In the genomic region with DNA sequence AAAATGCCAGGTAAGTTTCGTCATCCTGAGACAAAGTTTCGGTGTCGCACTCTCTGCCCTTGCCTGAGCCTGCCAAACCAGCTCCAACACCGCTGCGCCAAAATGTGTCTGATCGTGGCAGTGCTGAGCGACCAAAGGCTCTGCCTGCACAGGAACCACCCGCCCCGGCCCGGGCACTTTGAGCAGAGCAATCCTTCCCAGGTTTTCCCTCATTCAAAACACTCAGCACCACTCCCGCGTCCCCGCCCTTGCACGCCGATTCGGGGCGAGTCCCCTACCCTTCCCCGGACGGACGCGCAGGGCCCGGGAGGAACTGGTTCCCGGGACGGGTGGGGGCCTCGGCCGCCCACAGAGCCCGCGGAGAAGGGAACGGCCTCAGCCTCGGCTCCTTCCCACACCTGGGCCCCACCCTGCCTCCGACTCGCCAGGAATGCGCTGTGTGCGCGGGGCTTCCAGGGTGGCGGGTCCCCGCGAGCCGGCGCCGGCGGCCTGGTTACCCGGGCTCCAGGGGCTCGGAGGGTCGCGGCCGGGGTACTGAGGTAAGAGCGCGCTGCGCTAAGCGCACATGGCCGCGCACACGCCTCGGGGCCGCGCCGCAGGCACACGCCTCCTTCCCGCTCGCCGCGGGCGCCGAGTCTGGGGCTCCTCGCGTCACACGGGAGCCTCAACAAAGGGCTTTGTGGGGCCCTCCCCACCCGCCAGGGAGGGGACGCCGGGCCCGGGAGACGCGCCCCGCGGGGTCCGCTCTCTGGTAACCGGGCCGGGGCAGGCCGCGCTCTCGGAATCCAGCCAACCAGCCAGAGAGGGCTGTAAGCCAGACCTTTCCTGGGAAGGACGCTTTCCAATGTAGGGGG, we compare ENCODE assay signal across 8 cellular contexts. TPM values are rescaled to one million over a fixed set of nuclear protein-coding genes. Genes with fewer than 3 reads are reported as not detected.
A peak's percentile ranks its signal among the peaks of the same experiment; 100 is the strongest.
DNase-seq lines count a peak whose midpoint lies in the region; ATAC-seq and TF ChIP-seq lines count a peak whose summit lies in the region.

C4orf36 (minus strand) TSS at position 638 of the 854 bp plus-strand sequence. CDS start 902 bp downstream, outside the sequence.

- H3K36me3 ChIP-seq in DND-41 (ENCODE audit: insufficient read depth, low read length) (no peaks in the 10 kb centered on the region), iPS-15b (ENCODE audit: control insufficient read depth, insufficient read depth, low read length) (no peaks in the 10 kb centered on the region)

- peak within 1 kb of the TSS; percentile 85 to 90 (median 88) for H3K4me3 Mint-ChIP-seq in brain

- H3K4me1 Mint-ChIP-seq in brain: peaks cover 15% of the 10 kb centered on the region

- peak within 1 kb of the TSS; percentile 71 for H3K4me2 ChIP-seq in DND-41 (ENCODE audit: insufficient read depth, low read length)

- H3K79me2 ChIP-seq in DND-41 (ENCODE audit: insufficient read depth, low read length): no peaks in the 10 kb centered on the region

- H3K27ac ChIP-seq in DND-41 (ENCODE audit: low read length): no peak within 1 kb of the TSS

- H3K27ac Mint-ChIP-seq in brain: peak within 1 kb of the TSS; percentile 76 to 91 (median 88)

- H3K4me3 ChIP-seq in DND-41 (ENCODE audit: low read depth in 1 of 2, low read length in 2 of 2) (peak within 1 kb of the TSS; percentile 21 to 57; a peak in 3 of 4 replicates), LNCaP clone FGC (ENCODE audit: low read depth, low read length) (peak within 1 kb of the TSS; percentile 66), iPS-15b (ENCODE audit: low read depth, low read length) (peak within 1 kb of the TSS; percentile 56)

- peaks cover 6% of the 10 kb centered on the region for H3K27me3 Mint-ChIP-seq in brain

- DNase-seq in DND-41 (peak; percentile 38), LNCaP clone FGC (ENCODE audit: low read depth) (peak; percentile 80), SKM-1 treated with dmso at 0.1 percent for 144 hours (lab: John Stamatoyannopoulos, UW; ENCODE audit: unreplicated experiment) (peak; percentile 42), retina (peak; percentile 95), OCI-M2 (lab: John Stamatoyannopoulos, UW; ENCODE audit: unreplicated experiment) (no peak)

- peaks cover 11% of the 10 kb centered on the region for H3K27me3 ChIP-seq in DND-41 (ENCODE audit: insufficient read depth, low read length, poor library complexity)
- peaks cover 14% of the 10 kb centered on the region for H3K27me3 ChIP-seq in iPS-15b (ENCODE audit: control insufficient read depth, insufficient read depth, low read length)

- H3K9ac ChIP-seq in DND-41 (ENCODE audit: low read depth, low read length) (peak within 1 kb of the TSS; percentile 53), iPS-15b (ENCODE audit: low read depth, low read length) (peak within 1 kb of the TSS; percentile 88)

- ATAC-seq in DND-41 (ENCODE audit: insufficient read depth, low read depth) (peak; percentile 78), GM21786 (IDR thresholded peaks at IDR 0.05; ENCODE audit: unreplicated experiment) (peak; percentile 48)

- H3K4me1 ChIP-seq in DND-41 (ENCODE audit: insufficient read depth, low read length) (peaks cover 14% of the 10 kb centered on the region), iPS-15b (ENCODE audit: control insufficient read depth, insufficient read depth, low read length) (peaks cover 4% of the 10 kb centered on the region)

- H3K36me3 Mint-ChIP-seq in brain: no peaks in the 10 kb centered on the region

- H2AFZ ChIP-seq in DND-41 (ENCODE audit: low read depth, low read length): peak within 1 kb of the TSS; percentile 71

- no peaks in the 10 kb centered on the region for H4K20me1 ChIP-seq in DND-41 (ENCODE audit: insufficient read depth, low read length)

- H3K9me3 Mint-ChIP-seq in brain: peaks cover 0 to 3% (median 0%) of the 10 kb centered on the region in 5 experiments

- H3K9me3 ChIP-seq in DND-41 (ENCODE audit: insufficient read depth, low read length, severe bottlenecking) (no peaks in the 10 kb centered on the region), iPS-15b (ENCODE audit: control insufficient read depth, insufficient read depth, low read length) (no peaks in the 10 kb centered on the region)

- TF ChIP-seq CTCF in DND-41 (IDR thresholded peaks at IDR 0.05; ENCODE audit: borderline replicate concordance, extremely low read depth, low read length, poor library complexity, severe bottlenecking) (no peak), LNCaP clone FGC (IDR thresholded peaks at IDR 0.05; ENCODE audit: control insufficient read depth, extremely low read depth, insufficient read depth) (peak; percentile 27; the same call in 1 of the 2 replicates), brain (conservative IDR thresholded peaks at IDR 0.05) (no peak)

RNA-seq across cellular contexts. Expression of gene C4orf36, which starts in this region (rescaled TPM):
- polyA plus RNA-seq in brain (ENCODE audit: insufficient read depth, low read depth, low replicate concordance): 1.0 TPM
